In the genomic region with DNA sequence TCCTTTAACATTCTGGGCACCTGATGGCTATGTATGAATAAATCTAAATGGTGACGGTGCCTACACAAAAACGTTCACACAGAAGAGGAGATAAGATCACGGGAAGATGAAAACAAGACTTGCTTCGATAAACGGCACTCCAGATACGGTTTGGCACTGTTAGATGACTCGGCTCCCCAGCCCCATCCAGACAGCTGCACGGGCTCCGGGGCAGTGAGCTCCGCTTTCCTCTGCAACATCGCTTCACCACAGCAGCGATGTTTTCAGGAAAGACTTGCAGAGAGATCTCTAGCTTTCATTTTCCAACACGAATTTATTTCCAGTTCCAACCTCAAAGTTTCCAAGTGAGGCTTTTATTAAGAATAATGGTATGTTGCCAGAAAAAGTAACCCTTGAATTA, we compare ENCODE assay signal across 11 cellular contexts.
DNase-seq lines count a peak whose midpoint lies in the region; ATAC-seq and TF ChIP-seq lines count a peak whose summit lies in the region.
"Had no signal": no experiment of that assay in that cellular context is flagged by ENCODE, and none has a peak within 500 bp of the region (broad histone marks: within the 10 kb centered on the region; RNA-seq: fewer than 3 reads in every experiment).

No MANE protein-coding gene starts in this region.

- H3K4me1 ChIP-seq in BLaER1 treated with 17β-estradiol and CSF1 and Interleukin-3, amounts not matched to agents 10 nM and 100 nM, result peaks cover 9 to 30% (median 15%) of the 10 kb centered on the region in 10 experiments
- H3K4me1 ChIP-seq in Panc1 (ENCODE audit: control insufficient read depth, insufficient read depth, low read length), result no peaks in the 10 kb centered on the region; the same call in 1 of the 2 replicates
- H3K4me1 ChIP-seq in Karpas-422 (ENCODE audit: low read length), result peaks cover 3% of the 10 kb centered on the region; the same call in 1 of the 2 replicates
- H3K4me1 ChIP-seq: SJCRH30, uterus had no signal

- H3K9ac ChIP-seq in BLaER1 treated with 17β-estradiol and CSF1 and Interleukin-3, amounts not matched to agents 10 nM and 100 nM, result no peak overlapping the region
- H3K9ac ChIP-seq in Karpas-422 (ENCODE audit: low read length), result no peak overlapping the region

- no peak overlapping the region for H2AFZ ChIP-seq in Karpas-422 (ENCODE audit: low read length)

- no TSS peak for BruUV-seq in Panc1 (replicated peaks; lab: Mats Ljungman, UMichigan)

- in situ Hi-C loops in Panc1 (cut with HindIII; ENCODE audit: low pct_unique_long_range_greater_than_20kb, low sequenced_read_pairs), result no loop called here

- no peaks in the 10 kb centered on the region for H4K20me1 ChIP-seq in BLaER1 treated with 17β-estradiol and CSF1 and Interleukin-3, amounts not matched to agents 10 nM and 100 nM
- H4K20me1 ChIP-seq in Karpas-422 (ENCODE audit: insufficient read depth, low read depth, low read length), result no peaks in the 10 kb centered on the region

- POLR2A ChIA-PET in Panc1 (lab: Charles Lee), result no interaction called here

- H3K36me3 ChIP-seq in BLaER1 treated with 17β-estradiol and CSF1 and Interleukin-3, amounts not matched to agents 10 nM and 100 nM, result no peaks in the 10 kb centered on the region
- H3K36me3 ChIP-seq in Panc1 (ENCODE audit: control insufficient read depth, insufficient read depth, low read length) (no peaks in the 10 kb centered on the region), Karpas-422 (ENCODE audit: insufficient read depth, low read length) (no peaks in the 10 kb centered on the region), H7 (replicated peaks; ENCODE audit: control insufficient read depth, insufficient read depth, low read length) (no peaks in the 10 kb centered on the region)
- H3K36me3 ChIP-seq: SJCRH30, uterus had no signal

- CTCF ChIA-PET in Panc1 (lab: Charles Lee), result no interaction called here

- DNase-seq in Panc1 (ENCODE audit: low read depth, low spot score) (no peak), cardiac fibroblast (ENCODE audit: low read depth in 2 of 2) (peak; percentile 28 to 40), skeletal muscle cell (ENCODE audit: low read depth) (no peak), Karpas-422 (no peak), H7 (no peak), kidney tubule cell (ENCODE audit: low spot score) (no peak)
- DNase-seq: EL had no signal

- no peaks in the 10 kb centered on the region for H3K79me2 ChIP-seq in Karpas-422 (ENCODE audit: low read length)

- no peak for ATAC-seq in Panc1
- ATAC-seq in GM18861 (IDR thresholded peaks at IDR 0.05; ENCODE audit: unreplicated experiment), result no peak

- peaks cover 0 to 8% (median 0%) of the 10 kb centered on the region in 11 experiments; a peak in 1 of 22 replicates for H3K9me3 ChIP-seq in BLaER1 treated with 17β-estradiol and CSF1 and Interleukin-3, amounts not matched to agents 10 nM and 100 nM (replicated peaks in 1 of 11)
- H3K9me3 ChIP-seq in Panc1 (ENCODE audit: control insufficient read depth, insufficient read depth, low read depth, low read length), result no peaks in the 10 kb centered on the region
- no peaks in the 10 kb centered on the region for H3K9me3 ChIP-seq in Karpas-422 (ENCODE audit: low read length)
- H3K9me3 ChIP-seq: SJCRH30, uterus had no signal

- H3K27ac ChIP-seq in BLaER1 treated with 17β-estradiol and CSF1 and Interleukin-3, amounts not matched to agents 10 nM and 100 nM, result no peak overlapping the region
- H3K27ac ChIP-seq in Panc1 (ENCODE audit: low read length) (peak overlapping the region; percentile 23; the same call in 1 of the 2 replicates), Karpas-422 (ENCODE audit: low read length) (no peak overlapping the region)
- H3K27ac ChIP-seq: SJCRH30, uterus had no signal

- H3K27me3 ChIP-seq in BLaER1 treated with 17β-estradiol and CSF1 and Interleukin-3, amounts not matched to agents 10 nM and 100 nM, result no peaks in the 10 kb centered on the region
- H3K27me3 ChIP-seq in Panc1 (ENCODE audit: control insufficient read depth, insufficient read depth, low read length), result no peaks in the 10 kb centered on the region
- no peaks in the 10 kb centered on the region for H3K27me3 ChIP-seq in Karpas-422 (ENCODE audit: low read length)
- H3K27me3 ChIP-seq in H7 (ENCODE audit: control insufficient read depth, insufficient read depth, low read length), result no peaks in the 10 kb centered on the region
- H3K27me3 ChIP-seq: SJCRH30, uterus had no signal

- intact Hi-C loops in Panc1 (cut with micrococcal nuclease; ENCODE audit: unreplicated experiment), result no loop called here

- H3K9me2 ChIP-seq in Karpas-422 (replicated peaks; ENCODE audit: insufficient read depth, low read length), result no peaks in the 10 kb centered on the region

- peak overlapping the region; percentile 7 to 50 (median 40); a peak in 17 of 22 replicates for H3K4me2 ChIP-seq in BLaER1 treated with 17β-estradiol and CSF1 and Interleukin-3, amounts not matched to agents 10 nM and 100 nM
- no peak overlapping the region for H3K4me2 ChIP-seq in Karpas-422 (ENCODE audit: low read depth, low read length, poor library complexity, severe bottlenecking)

- H3K4me3 ChIP-seq in BLaER1 treated with 17β-estradiol and CSF1 and Interleukin-3, amounts not matched to agents 10 nM and 100 nM, result no peak overlapping the region
- H3K4me3 ChIP-seq in Panc1 (ENCODE audit: low read depth in 2 of 2, low read length in 2 of 2), result peak overlapping the region in 1 of 2 experiments; percentile 12; a peak in 1 of 4 replicates
- peak overlapping the region in 1 of 2 donors; percentile 29 for H3K4me3 ChIP-seq in cardiac fibroblast (replicated peaks in 1 of 2; ENCODE audit: low read depth in 2 of 2, low read length in 2 of 2)
- peak overlapping the region; percentile 8 for H3K4me3 ChIP-seq in skeletal muscle cell (ENCODE audit: low read depth, low read length)
- no peak overlapping the region for H3K4me3 ChIP-seq in Karpas-422 (ENCODE audit: low read length)
- H3K4me3 ChIP-seq in H7 (ENCODE audit: insufficient read depth, low read depth, low read length), result no peak overlapping the region
- H3K4me3 ChIP-seq: SJCRH30 had no signal

- TF ChIP-seq CTCF in Panc1 (IDR thresholded peaks at IDR 0.05) (no peak), cardiac fibroblast (IDR thresholded peaks at IDR 0.05; ENCODE audit: low read depth, low read length) (no peak)

Comparison
In these comparisons a context has a peak if more than half of its experiments do, and no peak if none do; other contexts are left out.
1. DNase-seq: peak in cardiac fibroblast (2 of 2); none in Panc1 (single experiment), skeletal muscle cell (single experiment), Karpas-422 (single experiment), H7 (single experiment) and kidney tubule cell (single experiment).